24 cellular contexts compared by ENCODE assay signal in genomic region chr16:74503412-74503811, GRCh38.
"Had no signal": no experiment of that assay in that cellular context is flagged by ENCODE, and none has a peak within 500 bp of the region (broad histone marks: within the 10 kb centered on the region; RNA-seq: fewer than 3 reads in every experiment).

No MANE protein-coding gene starts in this region.

- H3K36me3 ChIP-seq: pancreas, thoracic aorta had no signal

- ATAC-seq: left ventricle myocardium superior; mucosa of descending colon; pancreas; sciatic nerve; stimulated activated memory B cell treated with anti-CD40 and anti-IgM and Interleukin-4, amounts not matched to agents 10 μg/mL and 1 μg/mL and 100 μg/mL, for 72 hours had no signal

- H3K27me3 ChIP-seq: pancreas had no signal

- H3K27ac Mint-ChIP-seq: activated B cell treated with CpG ODN at 0.5 μM for 24 hours; activated CD4-positive, alpha-beta memory T cell treated with anti-CD3 and anti-CD28 coated beads, Interleukin-2, amount 10 ng/mL, durations not matched to agents 7 days and 5 days; endodermal cell; stimulated activated memory B cell treated with anti-CD40 and anti-IgM and Interleukin-4, amounts not matched to agents 10 μg/mL and 1 μg/mL and 100 μg/mL, for 72 hours had no signal

- H3K9me3 Mint-ChIP-seq: activated B cell treated with CpG ODN at 0.5 μM for 24 hours; activated CD4-positive, alpha-beta memory T cell treated with anti-CD3 and anti-CD28 coated beads, Interleukin-2, amount 10 ng/mL, durations not matched to agents 7 days and 5 days; brain; endodermal cell; naive B cell; stimulated activated memory B cell treated with anti-CD40 and anti-IgM and Interleukin-4, amounts not matched to agents 10 μg/mL and 1 μg/mL and 100 μg/mL, for 72 hours had no signal

- H3K9me2 ChIP-seq: SK-N-SH had no signal

- H3K27ac ChIP-seq: epithelial cell of prostate, pancreas, thoracic aorta had no signal

- H3K4me3 Mint-ChIP-seq: activated B cell treated with CpG ODN at 0.5 μM for 24 hours; activated CD4-positive, alpha-beta memory T cell treated with anti-CD3 and anti-CD28 coated beads, Interleukin-2, amount 10 ng/mL, durations not matched to agents 7 days and 5 days; brain; endodermal cell; naive B cell; stimulated activated memory B cell treated with anti-CD40 and anti-IgM and Interleukin-4, amounts not matched to agents 10 μg/mL and 1 μg/mL and 100 μg/mL, for 72 hours had no signal

- DNase-seq: activated B cell treated with CpG ODN at 0.5 μM for 24 hours; activated CD4-positive, alpha-beta memory T cell treated with anti-CD3 and anti-CD28 coated beads, Interleukin-2, amount 10 ng/mL, durations not matched to agents 7 days and 5 days; activated CD4-positive, alpha-beta T cell treated with anti-CD3 and anti-CD28 coated beads for 4 hours; activated gamma-delta T cell; anterior cingulate cortex; caudate nucleus; endodermal cell; foreskin fibroblast; glutamatergic neuron; hippocampal formation; islet precursor cell; left ventricle myocardium superior; mucosa of descending colon; naive B cell; pancreas; SK-N-SH; stimulated activated CD4-positive, alpha-beta T cell treated with anti-CD3 and anti-CD28 coated beads, Interleukin-4, amount 100 ng/mL, for 1 hour; T-helper 9 cell had no signal

- H3K27me3 Mint-ChIP-seq: activated B cell treated with CpG ODN at 0.5 μM for 24 hours; activated CD4-positive, alpha-beta memory T cell treated with anti-CD3 and anti-CD28 coated beads, Interleukin-2, amount 10 ng/mL, durations not matched to agents 7 days and 5 days; brain; naive B cell; stimulated activated memory B cell treated with anti-CD40 and anti-IgM and Interleukin-4, amounts not matched to agents 10 μg/mL and 1 μg/mL and 100 μg/mL, for 72 hours had no signal

- H3K9me3 ChIP-seq: mucosa of descending colon, pancreas, SK-N-SH, thoracic aorta had no signal

- H3K4me1 Mint-ChIP-seq: activated B cell treated with CpG ODN at 0.5 μM for 24 hours; naive B cell; stimulated activated memory B cell treated with anti-CD40 and anti-IgM and Interleukin-4, amounts not matched to agents 10 μg/mL and 1 μg/mL and 100 μg/mL, for 72 hours had no signal

- FAIRE-seq: pancreas had no signal

- H3K4me2 ChIP-seq: SK-N-SH, smooth muscle cell had no signal

- H3K9ac ChIP-seq: SK-N-SH had no signal

- H3K4me3 ChIP-seq: mucosa of descending colon, pancreas, smooth muscle cell, thoracic aorta had no signal
